Comparison of ENCODE assay signal across 8 cellular contexts in genomic region chr6:16690244-16691142, GRCh38.
DNase-seq lines count a peak whose midpoint lies in the region; ATAC-seq, FAIRE-seq and TF ChIP-seq lines count a peak whose summit lies in the region.

No MANE protein-coding gene starts in this region.

- H3K4me3 ChIP-seq in GM12865 (ENCODE audit: low read depth, low read length) = no peak overlapping the region
- no peak overlapping the region for H3K4me3 ChIP-seq in bronchial epithelial cell (ENCODE audit: low read depth, low read length)
- H3K4me3 ChIP-seq in aorta (ENCODE audit: low read length in 2 of 2) = no peak overlapping the region

- DNase-seq in GM12865 (ENCODE audit: low read depth) (peak; percentile 72), bronchial epithelial cell (ENCODE audit: low read depth) (peak; percentile 93), NCI-H2196 (lab: John Stamatoyannopoulos, UW; ENCODE audit: unreplicated experiment) (no peak), aorta (no peak), Right ventricle myocardium inferior (ENCODE audit: missing footprints) (no peak), SK-N-DZ (ENCODE audit: low spot score) (no peak)

- H3K36me3 ChIP-seq in bronchial epithelial cell (ENCODE audit: control insufficient read depth, insufficient read depth, low read length) (no peaks in the 10 kb centered on the region), aorta (ENCODE audit: control insufficient read depth in 1 of 2, insufficient read depth in 2 of 2, low read length in 1 of 2) (no peaks in the 10 kb centered on the region)

- H3K9me3 ChIP-seq in aorta (ENCODE audit: control insufficient read depth, low read length) = no peaks in the 10 kb centered on the region

- WGBS in aorta, 2 donors = 92 to 93% methylated on average over 7 of the region's 7 CpGs

- no peak overlapping the region for H3K27ac ChIP-seq in aorta (ENCODE audit: low read depth in 1 of 2, low read length in 2 of 2)

- TF ChIP-seq CTCF in GM12865 (IDR thresholded peaks at IDR 0.05; ENCODE audit: insufficient read depth, low read depth, low read length, missing control alignments) (no peak), bronchial epithelial cell (IDR thresholded peaks at IDR 0.05; ENCODE audit: insufficient read depth, low read length, severe bottlenecking) (no peak)

- no peaks in the 10 kb centered on the region for H3K27me3 ChIP-seq in bronchial epithelial cell (ENCODE audit: control insufficient read depth, insufficient read depth, low read length)
- no peaks in the 10 kb centered on the region for H3K27me3 ChIP-seq in aorta (ENCODE audit: control insufficient read depth in 1 of 2, insufficient read depth in 2 of 2, low read length in 1 of 2)

- intact Hi-C loops in aorta (cut with DNase I) (no loop called here), Right ventricle myocardium inferior (cut with DNase I) (no loop called here)

- no peaks in the 10 kb centered on the region for H3K4me1 ChIP-seq in aorta (ENCODE audit: control insufficient read depth in 1 of 2, insufficient read depth in 2 of 2, low read length in 2 of 2)

- FAIRE-seq in bronchial epithelial cell (lab: Jason Lieb, UNC) = peak; percentile 62

- ATAC-seq in GM21367 (IDR thresholded peaks at IDR 0.05; ENCODE audit: unreplicated experiment) = peak; percentile 70
- ATAC-seq in HG03520 (IDR thresholded peaks at IDR 0.05; ENCODE audit: unreplicated experiment) = peak; percentile 80
- no peak for ATAC-seq in aorta (ENCODE audit: low FRiP score)
- ATAC-seq in Right ventricle myocardium inferior = no peak

Comparison
In these comparisons a context has a peak if more than half of its experiments do, and no peak if none do; other contexts are left out.
1. DNase-seq: peak in GM12865 (single experiment) and bronchial epithelial cell (single experiment); none in NCI-H2196 (single experiment), aorta (0 of 2), Right ventricle myocardium inferior (single experiment) and SK-N-DZ (single experiment).
2. ATAC-seq: peak in GM21367 (single experiment) and HG03520 (single experiment); none in aorta (single experiment) and Right ventricle myocardium inferior (single experiment).